ENCODE assay signal across 18 cellular contexts in genomic region chr19:51749979-51750378, GRCh38. TPM values are rescaled to one million over a fixed set of nuclear protein-coding genes. Genes with fewer than 3 reads are reported as not detected.
DNase-seq lines count a peak whose midpoint lies in the region; ATAC-seq, FAIRE-seq and TF ChIP-seq lines count a peak whose summit lies in the region.
"Had no signal": no experiment of that assay in that cellular context is flagged by ENCODE, and none has a peak within 500 bp of the region (broad histone marks: within the 10 kb centered on the region; RNA-seq: fewer than 3 reads in every experiment).

No MANE protein-coding gene starts in this region.

- peak overlapping the region; percentile 41 for H3K9ac ChIP-seq in mesenchymal stem cell (ENCODE audit: low read length)

- no peak overlapping the region for H3K18ac ChIP-seq in mesenchymal stem cell (ENCODE audit: low read depth in 1 of 2, low read length in 2 of 2)

- ATAC-seq in GM18511 (IDR thresholded peaks at IDR 0.05; ENCODE audit: unreplicated experiment) (no peak), SK-N-SH treated with all-trans-retinoic acid at 6 μM for 48 hours (no peak)
- ATAC-seq: stimulated activated memory B cell treated with anti-CD40 and anti-IgM and Interleukin-4, amounts not matched to agents 10 μg/mL and 1 μg/mL and 100 μg/mL, for 72 hours had no signal

- H3K4me2 ChIP-seq in mesenchymal stem cell (ENCODE audit: low read length, poor library complexity, severe bottlenecking): no peak overlapping the region

- H3K27ac ChIP-seq in mesenchymal stem cell (ENCODE audit: low read length, poor library complexity, severe bottlenecking): no peak overlapping the region
- H3K27ac ChIP-seq in small intestine (ENCODE audit: low read depth in 1 of 2, low read length in 1 of 2): no peak overlapping the region
- H3K27ac ChIP-seq: RWPE1, tibial nerve had no signal

- H3K36me3 ChIP-seq in mesenchymal stem cell (ENCODE audit: control insufficient read depth in 1 of 2, insufficient read depth in 2 of 2, low read depth in 1 of 2, low read length in 2 of 2) (no peaks in the 10 kb centered on the region), small intestine (ENCODE audit: control insufficient read depth in 2 of 2, insufficient read depth in 2 of 2, low read length in 2 of 2) (no peaks in the 10 kb centered on the region)
- H3K36me3 ChIP-seq: tibial nerve had no signal

- TF ChIP-seq CTCF in AG09309 (IDR thresholded peaks at IDR 0.05; ENCODE audit: control insufficient read depth, insufficient read depth, low read depth, low read length, missing control alignments): no peak

- H2BK15ac ChIP-seq in mesenchymal stem cell (ENCODE audit: low read depth, poor library complexity, severe bottlenecking): no peak overlapping the region

- no peaks in the 10 kb centered on the region for H3K79me1 ChIP-seq in mesenchymal stem cell (replicated peaks; ENCODE audit: low read length, poor library complexity, severe bottlenecking)

- no peak overlapping the region for H2BK120ac ChIP-seq in mesenchymal stem cell (ENCODE audit: low read depth, low read length)

- no peak overlapping the region for H3K23ac ChIP-seq in mesenchymal stem cell (ENCODE audit: low read length in 2 of 2)

- H2BK12ac ChIP-seq in mesenchymal stem cell (ENCODE audit: low read length in 2 of 2): no peak overlapping the region

- H3K27me3 ChIP-seq in mesenchymal stem cell (ENCODE audit: control insufficient read depth in 1 of 2, insufficient read depth in 1 of 2, low read length in 2 of 2) (no peaks in the 10 kb centered on the region), small intestine (ENCODE audit: control insufficient read depth in 2 of 2, insufficient read depth in 2 of 2, low read length in 2 of 2) (no peaks in the 10 kb centered on the region)
- H3K27me3 ChIP-seq: tibial nerve had no signal

- H3K4me1 ChIP-seq in mesenchymal stem cell (ENCODE audit: control insufficient read depth, insufficient read depth, low read depth, low read length) (no peaks in the 10 kb centered on the region), small intestine (ENCODE audit: control insufficient read depth in 2 of 2, insufficient read depth in 1 of 2, low read depth in 1 of 2, low read length in 1 of 2) (no peaks in the 10 kb centered on the region)
- H3K4me1 ChIP-seq: tibial nerve had no signal

- no peak overlapping the region for H3K14ac ChIP-seq in mesenchymal stem cell (ENCODE audit: low read length in 2 of 2)

- H3K4me3 ChIP-seq in AG09309 (ENCODE audit: control insufficient read depth, low read depth, low read length) (no peak overlapping the region), mesenchymal stem cell (ENCODE audit: insufficient read depth in 1 of 2, low read depth in 1 of 2, low read length in 2 of 2) (no peak overlapping the region), small intestine (ENCODE audit: low read depth in 1 of 2, low read length in 2 of 2) (no peak overlapping the region)

- FAIRE-seq in small intestine (lab: Jason Lieb, UNC): no peak

- no peak overlapping the region for H2AK5ac ChIP-seq in mesenchymal stem cell (ENCODE audit: low read length, severe bottlenecking)

- H4K91ac ChIP-seq in mesenchymal stem cell (ENCODE audit: low read length): no peak overlapping the region

- H2BK5ac ChIP-seq in mesenchymal stem cell (ENCODE audit: low read depth, low read length, poor library complexity, severe bottlenecking): no peak overlapping the region

- H3K9me3 ChIP-seq in mesenchymal stem cell (ENCODE audit: control insufficient read depth, low read length) (no peaks in the 10 kb centered on the region), small intestine (ENCODE audit: control insufficient read depth, low read depth) (no peaks in the 10 kb centered on the region)
- H3K9me3 ChIP-seq: tibial nerve had no signal

- H2AFZ ChIP-seq in mesenchymal stem cell (ENCODE audit: low read depth, low read length): no peak overlapping the region

- WGBS in mesenchymal stem cell: 65% methylated on average over 3 of the region's 4 CpGs
- WGBS in small intestine, 3 donors: 77 to 82% (median 80%) methylated on average over 4 of the region's 4 CpGs

- H4K8ac ChIP-seq in mesenchymal stem cell (ENCODE audit: low read length): no peak overlapping the region

- peak; percentile 61 for DNase-seq in AG09309 (ENCODE audit: low read depth)
- peak; percentile 58 for DNase-seq in HT1080 (ENCODE audit: low read depth)
- peak; percentile 90 for DNase-seq in amniotic epithelial cell (ENCODE audit: low read depth)
- DNase-seq in mesenchymal stem cell: no peak
- no peak for DNase-seq in NCI-H226
- DNase-seq in small intestine: no peak
- DNase-seq: activated gamma-delta T cell treated with Interleukin-2 at 50 U/mL for 16 hours; anterior cingulate cortex; midbrain; NCI-H187 treated with DMSO at 0.1 percent for 48 hours; NK-92 treated with Interleukin-12 subunit alpha and Interleukin-12 subunit beta, amount 100 ng/mL, for 24 hours had no signal

- no peak overlapping the region for H3K4ac ChIP-seq in mesenchymal stem cell (ENCODE audit: low read depth in 1 of 2, low read length in 2 of 2)

TF ChIP-seq in SK-N-SH treated with all-trans-retinoic acid at 6 μM for 48 hours, 23 proteins besides CTCF, POLR2A, EP300 and RAD21:
- TF ChIP-seq ARNTL (CRISPR knock-in tag; IDR thresholded peaks at IDR 0.05; ENCODE audit: borderline replicate concordance, low read depth) (no peak), ISL1 (CRISPR knock-in tag; IDR thresholded peaks at IDR 0.05) (no peak), CSDC2 (CRISPR knock-in tag; IDR thresholded peaks at IDR 0.05) (no peak), GLIS3 (CRISPR knock-in tag; IDR thresholded peaks at IDR 0.05) (no peak), CREB5 (CRISPR knock-in tag; IDR thresholded peaks at IDR 0.05; ENCODE audit: low read depth) (no peak), OSR1 (CRISPR knock-in tag; IDR thresholded peaks at IDR 0.05) (no peak)

RNA-seq across cellular contexts. Expression of gene FPR1, which starts 1.7 kb away (rescaled TPM):
- 0.57 and 0.98 TPM in 2 replicates for total RNA-seq in HT1080 (2014; rRNA removed; shearing (Covaris generic))
- 0.43 and 2.0 TPM in 2 replicates for polyA plus RNA-seq in HT1080 (2015; cell fraction: cytosol; rRNA removed)
- 1.2 and 1.5 TPM in 2 replicates for polyA plus RNA-seq in HT1080 (2015; cell fraction: nucleus; rRNA removed)
- not detected for polyA plus RNA-seq in mesenchymal stem cell (2013, experiment 1 of 2)
- polyA plus RNA-seq in mesenchymal stem cell (2013, experiment 2 of 2): not detected
- 1 to 10 TPM; 1.6 to 8.1 (median 2.2) TPM for polyA plus RNA-seq in small intestine
- total RNA-seq: chondrocyte had no signal
- polyA plus RNA-seq: AG04450 had no signal

RNA-seq across cellular contexts. Expression of gene FPR2, which starts 11.0 kb away (rescaled TPM):
- 0.05 TPM in 1 of 2 replicates, not detected in the other for total RNA-seq in HT1080 (2014; rRNA removed; shearing (Covaris generic))
- not detected in 2 replicates for polyA plus RNA-seq in HT1080 (2015; cell fraction: cytosol; rRNA removed)
- polyA plus RNA-seq in HT1080 (2015; cell fraction: nucleus; rRNA removed): 0.11 TPM in 1 of 2 replicates, not detected in the other
- polyA plus RNA-seq in mesenchymal stem cell (2013, experiment 1 of 2): not detected
- not detected for polyA plus RNA-seq in mesenchymal stem cell (2013, experiment 2 of 2)
- 1 to 10 TPM in 2 of 3 donors, not detected in 1; 1.8 to 2.6 TPM for polyA plus RNA-seq in small intestine
- total RNA-seq: chondrocyte had no signal
- polyA plus RNA-seq: AG04450 had no signal

RNA-seq across cellular contexts. Expression of gene HAS1, which starts 26.2 kb away (rescaled TPM):
- not detected in 2 replicates for total RNA-seq in HT1080 (2014; rRNA removed; shearing (Covaris generic))
- polyA plus RNA-seq in HT1080 (2015; cell fraction: cytosol; rRNA removed): not detected in 2 replicates
- not detected in 2 replicates for polyA plus RNA-seq in HT1080 (2015; cell fraction: nucleus; rRNA removed)
- polyA plus RNA-seq in mesenchymal stem cell (2013, experiment 1 of 2): not detected
- polyA plus RNA-seq in mesenchymal stem cell (2013, experiment 2 of 2): not detected
- 1 to 10 TPM in 1 of 3 donors, not detected in 2; 1.1 TPM for polyA plus RNA-seq in small intestine
- total RNA-seq: chondrocyte had no signal
- polyA plus RNA-seq: AG04450 had no signal

RNA-seq across cellular contexts. Expression of gene FPR3, which starts 45.0 kb away (rescaled TPM):
- not detected in 2 replicates for total RNA-seq in HT1080 (2014; rRNA removed; shearing (Covaris generic))
- 0.03 TPM in 1 of 2 replicates, not detected in the other for polyA plus RNA-seq in HT1080 (2015; cell fraction: cytosol; rRNA removed)
- 0.10 and 0.20 TPM in 2 replicates for polyA plus RNA-seq in HT1080 (2015; cell fraction: nucleus; rRNA removed)
- not detected for polyA plus RNA-seq in mesenchymal stem cell (2013, experiment 1 of 2)
- not detected for polyA plus RNA-seq in mesenchymal stem cell (2013, experiment 2 of 2)
- 1 to 10 TPM in 2 of 3 donors, under 1 TPM in 1; 0.89 to 4.5 (median 3.0) TPM for polyA plus RNA-seq in small intestine
- total RNA-seq: chondrocyte had no signal
- polyA plus RNA-seq: AG04450 had no signal

RNA-seq across cellular contexts. Expression of gene SPACA6, which starts 56.8 kb away (rescaled TPM):
- 6.5 and 9.1 TPM in 2 replicates for total RNA-seq in HT1080 (2014; rRNA removed; shearing (Covaris generic))
- polyA plus RNA-seq in HT1080 (2015; cell fraction: cytosol; rRNA removed): 3.9 and 9.9 TPM in 2 replicates
- polyA plus RNA-seq in HT1080 (2015; cell fraction: nucleus; rRNA removed): 42.7 and 53.8 TPM in 2 replicates
- polyA plus RNA-seq in mesenchymal stem cell (2013, experiment 1 of 2): 8.8 TPM
- 7.1 TPM for polyA plus RNA-seq in mesenchymal stem cell (2013, experiment 2 of 2)
- polyA plus RNA-seq in small intestine: 1 to 10 TPM in 1 of 3 donors, not detected in 2; 4.1 TPM

Comparison
In these comparisons a context has a peak if more than half of its experiments do, and no peak if none do; other contexts are left out.
1. DNase-seq: peak in AG09309 (single experiment), HT1080 (single experiment) and amniotic epithelial cell (single experiment); none in mesenchymal stem cell (single experiment), NCI-H226 (single experiment) and small intestine (single experiment).